ENCODE assay signal across 29 cellular contexts in genomic region chr17:7109461-7110322, GRCh38. TPM values are rescaled to one million over a fixed set of nuclear protein-coding genes. Genes with fewer than 3 reads are reported as not detected.
A peak's percentile ranks its signal among the peaks of the same experiment; 100 is the strongest.
DNase-seq lines count a peak whose midpoint lies in the region; ATAC-seq lines count a peak whose summit lies in the region.
"Had no signal": no experiment of that assay in that cellular context is flagged by ENCODE, and none has a peak within 500 bp of the region (broad histone marks: within the 10 kb centered on the region; RNA-seq: fewer than 3 reads in every experiment).

No MANE protein-coding gene starts in this region.

- H3K9me3 Mint-ChIP-seq in stimulated activated memory B cell treated with anti-CD40 and anti-IgM and Interleukin-4, amounts not matched to agents 10 μg/mL and 1 μg/mL and 100 μg/mL, for 72 hours = no peaks in the 10 kb centered on the region
- H3K9me3 Mint-ChIP-seq: activated CD4-positive, alpha-beta T cell treated with anti-CD3 and anti-CD28 coated beads, Interleukin-2, amount 10 ng/mL, durations not matched to agents 24 days and 14 days had no signal

- peaks cover 17% of the 10 kb centered on the region for H3K27me3 Mint-ChIP-seq in T-helper 17 cell
- H3K27me3 Mint-ChIP-seq in stimulated activated memory B cell treated with anti-CD40 and anti-IgM and Interleukin-4, amounts not matched to agents 10 μg/mL and 1 μg/mL and 100 μg/mL, for 72 hours = peaks cover 34% of the 10 kb centered on the region
- H3K27me3 Mint-ChIP-seq: activated CD4-positive, alpha-beta T cell treated with anti-CD3 and anti-CD28 coated beads, Interleukin-2, amount 10 ng/mL, durations not matched to agents 24 days and 14 days had no signal

- peak; percentile 9 for DNase-seq in activated naive CD4-positive, alpha-beta T cell treated with Interleukin-2 at 50 U/mL for 16 hours
- no peak for DNase-seq in activated naive CD4-positive, alpha-beta T cell treated with anti-CD3 and anti-CD28 coated beads, Interleukin-2, amount 50 U/mL, for 16 hours
- DNase-seq in T-helper 17 cell (no peak), left lobe of liver (ENCODE audit: low spot score) (peak; percentile 43), NCI-H128 (lab: John Stamatoyannopoulos, UW; ENCODE audit: unreplicated experiment) (no peak)
- no peak for DNase-seq in NK-92 treated with Interleukin-12 subunit alpha and Interleukin-12 subunit beta, amount 100 ng/mL, for 24 hours (lab: John Stamatoyannopoulos, UW)
- DNase-seq: activated CD4-positive, alpha-beta T cell treated with anti-CD3 and anti-CD28 coated beads, Interleukin-2, amount 10 ng/mL, durations not matched to agents 24 days and 14 days; AML-193; body of pancreas; DMS53; effector CD4-positive, alpha-beta T cell; foreskin fibroblast; GF-D8; heart right ventricle; IMR-90; left colon; mesenchymal stem cell; NCI-H1105 treated with DMSO at 0.1 percent for 48 hours; NCI-H2081 treated with DMSO at 0.1 percent for 48 hours; NCI-H446; ovary; spleen had no signal

- no peak for ATAC-seq in T-helper 17 cell
- no peak for ATAC-seq in left lobe of liver
- peak; percentile 6 for ATAC-seq in stimulated activated memory B cell treated with anti-CD40 and anti-IgM and Interleukin-4, amounts not matched to agents 10 μg/mL and 1 μg/mL and 100 μg/mL, for 72 hours
- no peak for ATAC-seq in GM21529 (IDR thresholded peaks at IDR 0.05; ENCODE audit: unreplicated experiment)
- ATAC-seq: body of pancreas, heart right ventricle, left colon had no signal

- peak overlapping the region; percentile 15 for H3K4me3 Mint-ChIP-seq in T-helper 17 cell
- no peak overlapping the region for H3K4me3 Mint-ChIP-seq in stimulated activated memory B cell treated with anti-CD40 and anti-IgM and Interleukin-4, amounts not matched to agents 10 μg/mL and 1 μg/mL and 100 μg/mL, for 72 hours
- H3K4me3 Mint-ChIP-seq: activated CD4-positive, alpha-beta T cell treated with anti-CD3 and anti-CD28 coated beads, Interleukin-2, amount 10 ng/mL, durations not matched to agents 24 days and 14 days had no signal

- H3K36me3 Mint-ChIP-seq in T-helper 17 cell (ENCODE audit: low read depth) = peaks cover 7% of the 10 kb centered on the region
- H3K36me3 Mint-ChIP-seq in stimulated activated memory B cell treated with anti-CD40 and anti-IgM and Interleukin-4, amounts not matched to agents 10 μg/mL and 1 μg/mL and 100 μg/mL, for 72 hours = no peaks in the 10 kb centered on the region

- H3K9me3 ChIP-seq in T-helper 17 cell (ENCODE audit: control insufficient read depth, low read length, poor library complexity, severe bottlenecking) = no peaks in the 10 kb centered on the region
- H3K9me3 ChIP-seq: body of pancreas, heart right ventricle, ovary, right atrium auricular region, spleen, tibial nerve had no signal

- H3K27ac Mint-ChIP-seq in T-helper 17 cell = no peak overlapping the region
- no peak overlapping the region for H3K27ac Mint-ChIP-seq in stimulated activated memory B cell treated with anti-CD40 and anti-IgM and Interleukin-4, amounts not matched to agents 10 μg/mL and 1 μg/mL and 100 μg/mL, for 72 hours
- H3K27ac Mint-ChIP-seq: activated CD4-positive, alpha-beta T cell treated with anti-CD3 and anti-CD28 coated beads, Interleukin-2, amount 10 ng/mL, durations not matched to agents 24 days and 14 days had no signal

- peaks cover 14% of the 10 kb centered on the region for H3K4me1 Mint-ChIP-seq in T-helper 17 cell
- H3K4me1 Mint-ChIP-seq in stimulated activated memory B cell treated with anti-CD40 and anti-IgM and Interleukin-4, amounts not matched to agents 10 μg/mL and 1 μg/mL and 100 μg/mL, for 72 hours = peaks cover 11% of the 10 kb centered on the region

RNA-seq across cellular contexts. Expression of gene ASGR2, which starts 4.9 kb away (rescaled TPM):
- under 1 TPM; 0.67 to 0.78 TPM for total RNA-seq in T-helper 17 cell
- 442 TPM for total RNA-seq in left lobe of liver
- total RNA-seq: activated CD4-positive, alpha-beta T cell treated with anti-CD3 and anti-CD28 coated beads, Interleukin-2, amount 10 ng/mL, durations not matched to agents 24 days and 14 days; body of pancreas; chondrocyte; IMR-90; OCI-LY7; T-helper 2 cell treated with Interferon-gamma antibody and Interleukin-4, amounts not matched to agents 100 ng/mL and 5 ng/mL, for 36 hours had no signal

RNA-seq across cellular contexts. Expression of gene CLEC10A, which starts 29.6 kb away (rescaled TPM):
- total RNA-seq in T-helper 17 cell (1 to 10 TPM in 1 of 2 donors, under 1 TPM in 1; 0.40 to 7.1 TPM), left lobe of liver (1.1 TPM)
- total RNA-seq: activated CD4-positive, alpha-beta T cell treated with anti-CD3 and anti-CD28 coated beads, Interleukin-2, amount 10 ng/mL, durations not matched to agents 24 days and 14 days; chondrocyte; IMR-90; OCI-LY7; T-helper 2 cell treated with Interferon-gamma antibody and Interleukin-4, amounts not matched to agents 100 ng/mL and 5 ng/mL, for 36 hours had no signal

Comparison
In these comparisons a context has a peak if more than half of its experiments do, and no peak if none do; other contexts are left out.
1. DNase-seq: peak in activated naive CD4-positive, alpha-beta T cell treated with Interleukin-2 at 50 U/mL for 16 hours (single experiment) and left lobe of liver (single experiment); none in activated naive CD4-positive, alpha-beta T cell treated with anti-CD3 and anti-CD28 coated beads, Interleukin-2, amount 50 U/mL, for 16 hours (single experiment), T-helper 17 cell (0 of 3), NCI-H128 (single experiment) and NK-92 treated with Interleukin-12 subunit alpha and Interleukin-12 subunit beta, amount 100 ng/mL, for 24 hours (single experiment).
2. RNA of gene ASGR2, which starts 4.9 kb away (total RNA-seq): 442 TPM in left lobe of liver (single experiment); 0.67 to 0.78 TPM in T-helper 17 cell; every median in the first group is over 100 times any median in the second.